Comparison of ENCODE assay signal across 1 cellular context in genomic region chr15:90232196-90232595, GRCh38.
TF ChIP-seq lines count a peak whose summit lies in the region.

No MANE protein-coding gene starts in this region.

TF ChIP-seq in WTC11, 78 proteins besides CTCF, POLR2A, EP300 and RAD21 (continued from another document):
- TF ChIP-seq ZBTB43 (CRISPR knock-in tag; IDR thresholded peaks at IDR 0.05) (no peak), NR1H2 (CRISPR knock-in tag; IDR thresholded peaks at IDR 0.05) (no peak), TEAD1 (CRISPR knock-in tag; IDR thresholded peaks at IDR 0.05) (no peak), FOXJ3 (CRISPR knock-in tag; IDR thresholded peaks at IDR 0.05; ENCODE audit: borderline replicate concordance) (no peak)
- TF ChIP-seq, protein P1, sequence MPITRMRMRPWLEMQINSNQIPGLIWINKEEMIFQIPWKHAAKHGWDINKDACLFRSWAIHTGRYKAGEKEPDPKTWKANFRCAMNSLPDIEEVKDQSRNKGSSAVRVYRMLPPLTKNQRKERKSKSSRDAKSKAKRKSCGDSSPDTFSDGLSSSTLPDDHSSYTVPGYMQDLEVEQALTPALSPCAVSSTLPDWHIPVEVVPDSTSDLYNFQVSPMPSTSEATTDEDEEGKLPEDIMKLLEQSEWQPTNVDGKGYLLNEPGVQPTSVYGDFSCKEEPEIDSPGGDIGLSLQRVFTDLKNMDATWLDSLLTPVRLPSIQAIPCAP (CRISPR knock-in tag; IDR thresholded peaks at IDR 0.05): no peak
- TF ChIP-seq, protein P2, sequence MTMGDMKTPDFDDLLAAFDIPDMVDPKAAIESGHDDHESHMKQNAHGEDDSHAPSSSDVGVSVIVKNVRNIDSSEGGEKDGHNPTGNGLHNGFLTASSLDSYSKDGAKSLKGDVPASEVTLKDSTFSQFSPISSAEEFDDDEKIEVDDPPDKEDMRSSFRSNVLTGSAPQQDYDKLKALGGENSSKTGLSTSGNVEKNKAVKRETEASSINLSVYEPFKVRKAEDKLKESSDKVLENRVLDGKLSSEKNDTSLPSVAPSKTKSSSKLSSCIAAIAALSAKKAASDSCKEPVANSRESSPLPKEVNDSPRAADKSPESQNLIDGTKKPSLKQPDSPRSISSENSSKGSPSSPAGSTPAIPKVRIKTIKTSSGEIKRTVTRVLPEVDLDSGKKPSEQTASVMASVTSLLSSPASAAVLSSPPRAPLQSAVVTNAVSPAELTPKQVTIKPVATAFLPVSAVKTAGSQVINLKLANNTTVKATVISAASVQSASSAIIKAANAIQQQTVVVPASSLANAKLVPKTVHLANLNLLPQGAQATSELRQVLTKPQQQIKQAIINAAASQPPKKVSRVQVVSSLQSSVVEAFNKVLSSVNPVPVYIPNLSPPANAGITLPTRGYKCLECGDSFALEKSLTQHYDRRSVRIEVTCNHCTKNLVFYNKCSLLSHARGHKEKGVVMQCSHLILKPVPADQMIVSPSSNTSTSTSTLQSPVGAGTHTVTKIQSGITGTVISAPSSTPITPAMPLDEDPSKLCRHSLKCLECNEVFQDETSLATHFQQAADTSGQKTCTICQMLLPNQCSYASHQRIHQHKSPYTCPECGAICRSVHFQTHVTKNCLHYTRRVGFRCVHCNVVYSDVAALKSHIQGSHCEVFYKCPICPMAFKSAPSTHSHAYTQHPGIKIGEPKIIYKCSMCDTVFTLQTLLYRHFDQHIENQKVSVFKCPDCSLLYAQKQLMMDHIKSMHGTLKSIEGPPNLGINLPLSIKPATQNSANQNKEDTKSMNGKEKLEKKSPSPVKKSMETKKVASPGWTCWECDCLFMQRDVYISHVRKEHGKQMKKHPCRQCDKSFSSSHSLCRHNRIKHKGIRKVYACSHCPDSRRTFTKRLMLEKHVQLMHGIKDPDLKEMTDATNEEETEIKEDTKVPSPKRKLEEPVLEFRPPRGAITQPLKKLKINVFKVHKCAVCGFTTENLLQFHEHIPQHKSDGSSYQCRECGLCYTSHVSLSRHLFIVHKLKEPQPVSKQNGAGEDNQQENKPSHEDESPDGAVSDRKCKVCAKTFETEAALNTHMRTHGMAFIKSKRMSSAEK (CRISPR knock-in tag; IDR thresholded peaks at IDR 0.05; ENCODE audit: borderline replicate concordance): no peak
